8 cellular contexts compared by ENCODE assay signal in genomic region chr19:30696514-30696913, GRCh38.
DNase-seq lines count a peak whose midpoint lies in the region; ATAC-seq, FAIRE-seq and TF ChIP-seq lines count a peak whose summit lies in the region.

No MANE protein-coding gene starts in this region.

- ATAC-seq in HepG2 (peak; percentile 72), GM19452 (IDR thresholded peaks at IDR 0.05; ENCODE audit: unreplicated experiment) (no peak), HG02759 (IDR thresholded peaks at IDR 0.05; ENCODE audit: unreplicated experiment) (no peak), GM19324 (IDR thresholded peaks at IDR 0.05; ENCODE audit: low FRiP score, unreplicated experiment) (no peak), GM19023 (IDR thresholded peaks at IDR 0.05; ENCODE audit: unreplicated experiment) (no peak)

- H3K4me3 ChIP-seq in HepG2 (replicated peaks in 1 of 3; ENCODE audit: insufficient read depth in 1 of 3, low read depth in 2 of 3, low read length in 3 of 3) = no peak overlapping the region

- no peaks in the 10 kb centered on the region for H3K9me3 ChIP-seq in HepG2 (ENCODE audit: low read length)

- DNase-seq in COLO829 (ENCODE audit: low spot score) = peak; percentile 69
- peak; percentile 84 for DNase-seq in HuH-7 (ENCODE audit: low spot score)
- DNase-seq in HepG2 (ENCODE audit: low spot score) = no peak

- H3K27ac Mint-ChIP-seq in brain = peak overlapping the region in 2 of 5 experiments; percentile 45 to 62

- CTCF ChIA-PET in HepG2 (lab: Yijun Ruan, JAX; ENCODE audit: low intra/inter-chr PET ratio, low total read pairs) = no interaction called here

- TF ChIP-seq POLR2A in HepG2 (IDR thresholded peaks at IDR 0.05; ENCODE audit: insufficient read depth in 1 of 2, low read depth in 2 of 2, low read length in 2 of 2) = no peak

- BruUV-seq in HepG2 (replicated peaks; lab: Mats Ljungman, UMichigan) = no TSS peak

- H2AFZ ChIP-seq in HepG2 (ENCODE audit: low read length) = no peak overlapping the region

- peaks cover 0 to 8% of the 10 kb centered on the region in 2 experiments; a peak in 2 of 5 replicates for H3K27me3 ChIP-seq in HepG2 (ENCODE audit: control insufficient read depth in 1 of 2, insufficient read depth in 2 of 2, low read length in 2 of 2)

- peaks cover 0 to 2% (median 0%) of the 10 kb centered on the region in 5 experiments for H3K9me3 Mint-ChIP-seq in brain

- H3K4me1 Mint-ChIP-seq in brain = peaks cover 44% of the 10 kb centered on the region

- H3K36me3 Mint-ChIP-seq in brain = no peaks in the 10 kb centered on the region

- no peak overlapping the region for H3K9ac ChIP-seq in HepG2 (ENCODE audit: insufficient read depth, low read depth, low read length)

- H4K20me1 ChIP-seq in HepG2 (ENCODE audit: insufficient read depth, low read length) = no peaks in the 10 kb centered on the region

- TF ChIP-seq RAD21 in HepG2 (CRISPR knock-in tag; IDR thresholded peaks at IDR 0.05) = no peak

- TF ChIP-seq EP300 in HepG2 (IDR thresholded peaks at IDR 0.05; ENCODE audit: low read depth in 2 of 2, low read length in 2 of 2) (no peak), HepG2 (CRISPR knock-in tag; IDR thresholded peaks at IDR 0.05; ENCODE audit: borderline replicate concordance) (no peak)

- peaks cover 3% of the 10 kb centered on the region for H3K27me3 Mint-ChIP-seq in brain

- 45% methylated on average over 5 of the region's 6 CpGs for WGBS in HepG2 (ENCODE audit: low lambda C conversion rate)

- H3K4me1 ChIP-seq in HepG2 (ENCODE audit: insufficient read depth, low read length) = no peaks in the 10 kb centered on the region

- intact Hi-C loops in HepG2 (cut with micrococcal nuclease; ENCODE audit: unreplicated experiment) = no loop called here

- H3K27ac ChIP-seq in HepG2 (ENCODE audit: extremely low read length, insufficient read depth, low read length) = no peak overlapping the region

- FAIRE-seq in HepG2 (lab: Jason Lieb, UNC) = no peak

- POLR2A ChIA-PET in HepG2 (lab: Yijun Ruan, JAX) = no interaction called here

- peak; percentile 12 to 64 for TF ChIP-seq CTCF in brain (conservative IDR thresholded peaks at IDR 0.05)
- TF ChIP-seq CTCF in HepG2 (CRISPR knock-in tag; IDR thresholded peaks at IDR 0.05) = peak; percentile 38

- no peak overlapping the region for H3K4me3 Mint-ChIP-seq in brain

- no peaks in the 10 kb centered on the region for H3K36me3 ChIP-seq in HepG2 (replicated peaks in 1 of 2; ENCODE audit: control insufficient read depth in 1 of 2, insufficient read depth in 2 of 2, low read length in 2 of 2)

- in situ Hi-C loops in HepG2 (cut with HindIII; ENCODE audit: extremely low pct_ligation_motif_present, low pct_unique_long_range_greater_than_20kb) = no loop called here

- no peaks in the 10 kb centered on the region for H3K79me2 ChIP-seq in HepG2 (ENCODE audit: insufficient read depth, low read length)

- no peak overlapping the region for H3K4me2 ChIP-seq in HepG2 (ENCODE audit: low read depth, low read length)

TF ChIP-seq in HepG2, 621 proteins besides CTCF, POLR2A, EP300 and RAD21:
- no peak for TF ChIP-seq PCBP1 (IDR thresholded peaks at IDR 0.05; ENCODE audit: borderline replicate concordance, low read depth, low read length)
- no peak for TF ChIP-seq ZNF101 (CRISPR knock-in tag; IDR thresholded peaks at IDR 0.05; ENCODE audit: borderline replicate concordance, low read depth)
